9 cellular contexts compared by ENCODE assay signal in the genomic region with DNA sequence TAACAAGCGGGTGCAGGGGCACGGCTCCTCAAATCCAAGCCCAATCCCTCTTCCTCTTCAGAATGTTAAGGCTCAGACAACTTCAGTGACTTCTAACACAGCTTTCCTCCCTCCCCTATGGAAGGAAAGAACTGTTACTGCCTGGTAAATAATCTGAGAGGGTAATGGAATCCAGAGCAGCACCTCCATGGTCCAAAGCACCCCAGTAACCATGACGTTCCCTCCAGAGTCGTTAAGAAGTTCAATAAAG. TPM values are rescaled to one million over a fixed set of nuclear protein-coding genes. Genes with fewer than 3 reads are reported as not detected.
A peak's percentile ranks its signal among the peaks of the same experiment; 100 is the strongest.
DNase-seq lines count a peak whose midpoint lies in the region; ATAC-seq and TF ChIP-seq lines count a peak whose summit lies in the region.
"Had no signal": no experiment of that assay in that cellular context is flagged by ENCODE, and none has a peak within 500 bp of the region (broad histone marks: within the 10 kb centered on the region; RNA-seq: fewer than 3 reads in every experiment).

No MANE protein-coding gene starts in this region.

- no peak overlapping the region for H3K14ac ChIP-seq in mesenchymal stem cell (ENCODE audit: low read length in 2 of 2)

- H3K4me2 ChIP-seq in mesenchymal stem cell (ENCODE audit: low read length, poor library complexity, severe bottlenecking), result peak overlapping the region; percentile 74

- no peak overlapping the region for H2AK5ac ChIP-seq in mesenchymal stem cell (ENCODE audit: low read length, severe bottlenecking)

- peaks cover 0 to 5% (median 0%) of the 10 kb centered on the region in 5 experiments for H3K9me3 Mint-ChIP-seq in brain

- H3K27me3 Mint-ChIP-seq in brain, result peaks cover 13% of the 10 kb centered on the region

- H3K27ac Mint-ChIP-seq in brain, result peak overlapping the region; percentile 98 to 100 (median 99)

- ATAC-seq in Right ventricle myocardium superior (ENCODE audit: poor library complexity) (no peak), HG02642 (IDR thresholded peaks at IDR 0.05; ENCODE audit: poor library complexity, unreplicated experiment) (no peak)

- no peak overlapping the region for H2BK120ac ChIP-seq in mesenchymal stem cell (ENCODE audit: low read depth, low read length)

- H3K4me1 Mint-ChIP-seq in brain, result peaks cover 74% of the 10 kb centered on the region

- H4K8ac ChIP-seq in mesenchymal stem cell (ENCODE audit: low read length), result no peak overlapping the region

- no peaks in the 10 kb centered on the region for H3K9me3 ChIP-seq in cardiac muscle cell (ENCODE audit: low read depth)
- no peaks in the 10 kb centered on the region for H3K9me3 ChIP-seq in mesenchymal stem cell (ENCODE audit: control insufficient read depth, low read length)

- H3K4me1 ChIP-seq in cardiac muscle cell (ENCODE audit: low read depth), result peaks cover 27% of the 10 kb centered on the region
- H3K4me1 ChIP-seq in mesenchymal stem cell (ENCODE audit: control insufficient read depth, insufficient read depth, low read depth, low read length), result peaks cover 32% of the 10 kb centered on the region
- H3K4me1 ChIP-seq in urinary bladder (ENCODE audit: insufficient read depth), result no peaks in the 10 kb centered on the region

- peak overlapping the region; percentile 55 to 94 for H3K4ac ChIP-seq in mesenchymal stem cell (ENCODE audit: low read depth in 1 of 2, low read length in 2 of 2)

- peak overlapping the region; percentile 37 for H2BK15ac ChIP-seq in mesenchymal stem cell (ENCODE audit: low read depth, poor library complexity, severe bottlenecking)

- H2BK12ac ChIP-seq in mesenchymal stem cell (ENCODE audit: low read length in 2 of 2), result no peak overlapping the region

- peak overlapping the region; percentile 94 to 95 for H3K18ac ChIP-seq in mesenchymal stem cell (ENCODE audit: low read depth in 1 of 2, low read length in 2 of 2)

- no peak overlapping the region for H3K23ac ChIP-seq in mesenchymal stem cell (ENCODE audit: low read length in 2 of 2)

- peaks cover 6% of the 10 kb centered on the region for H3K79me1 ChIP-seq in mesenchymal stem cell (replicated peaks; ENCODE audit: low read length, poor library complexity, severe bottlenecking)

- H3K4me3 ChIP-seq in cardiac muscle cell (peak overlapping the region; percentile 56), mesenchymal stem cell (ENCODE audit: insufficient read depth in 1 of 2, low read depth in 1 of 2, low read length in 2 of 2) (peak overlapping the region; percentile 90 to 91), urinary bladder (ENCODE audit: low read depth, low read length) (peak overlapping the region; percentile 96)

- peak overlapping the region; percentile 91 to 99 (median 97) for H3K4me3 Mint-ChIP-seq in brain

- H3K9ac ChIP-seq in mesenchymal stem cell (ENCODE audit: low read length), result peak overlapping the region; percentile 97

- no peak overlapping the region for H4K91ac ChIP-seq in mesenchymal stem cell (ENCODE audit: low read length)

- H3K27me3 ChIP-seq in cardiac muscle cell (no peaks in the 10 kb centered on the region), mesenchymal stem cell (ENCODE audit: control insufficient read depth in 1 of 2, insufficient read depth in 1 of 2, low read length in 2 of 2) (no peaks in the 10 kb centered on the region)

- H3K36me3 ChIP-seq in cardiac muscle cell, result no peaks in the 10 kb centered on the region
- peaks cover 7 to 18% of the 10 kb centered on the region in 2 experiments for H3K36me3 ChIP-seq in mesenchymal stem cell (ENCODE audit: control insufficient read depth in 1 of 2, insufficient read depth in 2 of 2, low read depth in 1 of 2, low read length in 2 of 2)
- H3K36me3 ChIP-seq in urinary bladder (ENCODE audit: insufficient read depth), result no peaks in the 10 kb centered on the region

- 23% methylated on average over 3 of the region's 4 CpGs for WGBS in mesenchymal stem cell
- WGBS in urinary bladder, result 6% methylated on average over 4 of the region's 4 CpGs

- H3K36me3 Mint-ChIP-seq in brain, result no peaks in the 10 kb centered on the region

- H3K27ac ChIP-seq in cardiac muscle cell (peak overlapping the region; percentile 98), mesenchymal stem cell (ENCODE audit: low read length, poor library complexity, severe bottlenecking) (peak overlapping the region; percentile 82), urinary bladder (ENCODE audit: low read depth) (peak overlapping the region; percentile 69)

- DNase-seq in cardiac muscle cell (ENCODE audit: low read depth in 1 of 2, low spot score in 1 of 2), result peak in 1 of 2 donors; percentile 19
- no peak for DNase-seq in Right ventricle myocardium superior
- no peak for DNase-seq in mesenchymal stem cell
- no peak for DNase-seq in islet precursor cell
- DNase-seq in NCI-H526 (lab: John Stamatoyannopoulos, UW), result no peak
- DNase-seq: SIG-M5 had no signal

- H2AFZ ChIP-seq in mesenchymal stem cell (ENCODE audit: low read depth, low read length), result no peak overlapping the region

- no peak overlapping the region for H2BK5ac ChIP-seq in mesenchymal stem cell (ENCODE audit: low read depth, low read length, poor library complexity, severe bottlenecking)

- TF ChIP-seq CTCF in cardiac muscle cell (IDR thresholded peaks at IDR 0.05; ENCODE audit: low read depth, low read length), result no peak
- TF ChIP-seq CTCF in brain (conservative IDR thresholded peaks at IDR 0.05), result no peak

- intact Hi-C loops in Right ventricle myocardium superior (cut with DNase I), result no loop called here

RNA-seq across cellular contexts. Expression of a gene that starts 1.0 kb away (rescaled TPM):
- total RNA-seq in cardiac muscle cell (119 and 193 TPM in 2 replicates), Right ventricle myocardium superior (126 TPM), urinary bladder (98.9 TPM)
- polyA plus RNA-seq in cardiac muscle cell (60.1 and 80.1 TPM in 2 replicates), brain (ENCODE audit: insufficient read depth, low read depth, low replicate concordance) (77.4 TPM), urinary bladder (90.1 TPM)
- polyA plus RNA-seq in mesenchymal stem cell (2013, experiment 1 of 2), result 112 TPM
- polyA plus RNA-seq in mesenchymal stem cell (2013, experiment 2 of 2), result 106 TPM

RNA-seq across cellular contexts. Expression of a gene that starts 57.7 kb away (rescaled TPM):
- total RNA-seq in cardiac muscle cell (0.21 TPM in 1 of 2 replicates, not detected in the other), Right ventricle myocardium superior (not detected), urinary bladder (not detected)
- polyA plus RNA-seq in cardiac muscle cell (0.31 TPM in 1 of 2 replicates, not detected in the other), brain (ENCODE audit: insufficient read depth, low read depth, low replicate concordance) (9.7 TPM), urinary bladder (0.19 TPM)
- polyA plus RNA-seq in mesenchymal stem cell (2013, experiment 1 of 2), result 0.12 TPM
- 0.05 TPM for polyA plus RNA-seq in mesenchymal stem cell (2013, experiment 2 of 2)
